1 cellular context compared by ENCODE assay signal in genomic region chr2:3131636-3132326, GRCh38.
TF ChIP-seq lines count a peak whose summit lies in the region.

No MANE protein-coding gene starts in this region.

TF ChIP-seq in IMR-90, 13 proteins besides CTCF, POLR2A, EP300 and RAD21 (continued from another document):
- TF ChIP-seq ELK1 (IDR thresholded peaks at IDR 0.05; ENCODE audit: borderline replicate concordance, low read depth, low read length) (no peak), BHLHE40 (IDR thresholded peaks at IDR 0.05; ENCODE audit: low read depth, low read length) (no peak), SMC3 (IDR thresholded peaks at IDR 0.05; ENCODE audit: low read depth, low read length) (no peak)
